10 cellular contexts compared by ENCODE assay signal in the genomic region with DNA sequence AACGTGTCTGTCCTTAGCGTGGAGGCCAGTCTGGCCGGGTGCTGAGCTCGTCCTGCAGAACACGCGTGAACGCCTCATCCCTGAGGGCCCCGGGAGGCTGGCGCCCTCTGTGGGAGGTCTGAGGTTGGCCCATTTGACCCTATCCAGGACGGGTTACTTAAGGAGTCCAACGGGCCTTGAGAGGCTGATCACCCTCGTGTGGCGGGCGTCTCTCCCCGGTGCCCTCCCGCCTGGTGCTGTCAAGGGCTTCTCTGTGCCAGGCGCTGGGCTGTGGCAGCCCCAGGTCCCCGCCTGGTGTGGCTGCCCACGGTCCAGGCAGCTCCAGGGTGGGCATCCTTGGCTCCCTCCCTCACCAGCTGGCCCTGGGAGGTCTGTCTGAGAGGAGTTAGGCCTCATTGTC. TPM values are rescaled to one million over a fixed set of nuclear protein-coding genes. Genes with fewer than 3 reads are reported as not detected.
DNase-seq lines count a peak whose midpoint lies in the region; ATAC-seq and TF ChIP-seq lines count a peak whose summit lies in the region.
"Had no signal": no experiment of that assay in that cellular context is flagged by ENCODE, and none has a peak within 500 bp of the region (broad histone marks: within the 10 kb centered on the region; RNA-seq: fewer than 3 reads in every experiment).

No MANE protein-coding gene starts in this region.

- no peaks in the 10 kb centered on the region for H3K9me3 Mint-ChIP-seq in CD8-positive, alpha-beta T cell

- H3K4me1 Mint-ChIP-seq in CD8-positive, alpha-beta T cell (ENCODE audit: low read depth), result peaks cover 86% of the 10 kb centered on the region
- H3K4me1 Mint-ChIP-seq in T-helper 17 cell, result peaks cover 59% of the 10 kb centered on the region

- H4K20me1 ChIP-seq in MM.1S (ENCODE audit: insufficient read depth, low read length), result no peaks in the 10 kb centered on the region

- CTCF ChIA-PET in CD8-positive, alpha-beta T cell (lab: Charles Lee), result interaction anchor here (0.5 kb wide), 2 partner anchors 123 to 1249 kb away, joined by 3 read pairs; no protein-coding TSS in a partner anchor

- H3K4me2 ChIP-seq in MM.1S (ENCODE audit: low read depth, low read length), result no peak overlapping the region

- H3K4me1 ChIP-seq in CD8-positive, alpha-beta T cell (ENCODE audit: insufficient read depth, low read length), result peaks cover 100% of the 10 kb centered on the region
- no peaks in the 10 kb centered on the region for H3K4me1 ChIP-seq in MM.1S (ENCODE audit: low read length)

- POLR2A ChIA-PET in CD8-positive, alpha-beta T cell (lab: Charles Lee), result interaction anchor here (0.9 kb wide), 2 partner anchors 9 to 48 kb away, joined by 3 read pairs; no protein-coding TSS in a partner anchor

- no peaks in the 10 kb centered on the region for H3K27me3 ChIP-seq in CD8-positive, alpha-beta T cell (ENCODE audit: insufficient read depth, low read length)
- no peaks in the 10 kb centered on the region for H3K27me3 ChIP-seq in MM.1S (replicated peaks; ENCODE audit: insufficient read depth, low read length)

- no peaks in the 10 kb centered on the region for H3F3A ChIP-seq in MM.1S (ENCODE audit: insufficient read depth, low read length)

- peak overlapping the region; percentile 98 for H3K27ac Mint-ChIP-seq in CD8-positive, alpha-beta T cell
- peak overlapping the region; percentile 96 for H3K27ac Mint-ChIP-seq in T-helper 17 cell

- peaks cover 50% of the 10 kb centered on the region for H3K36me3 Mint-ChIP-seq in CD8-positive, alpha-beta T cell
- peaks cover 3% of the 10 kb centered on the region for H3K36me3 Mint-ChIP-seq in T-helper 17 cell (ENCODE audit: low read depth)

- no peak overlapping the region for H3K9ac ChIP-seq in MM.1S (ENCODE audit: low read length)

- H3K9me2 ChIP-seq in MM.1S (replicated peaks; ENCODE audit: insufficient read depth, low read length), result no peaks in the 10 kb centered on the region

- peaks cover 80% of the 10 kb centered on the region for H3K79me2 ChIP-seq in MM.1S (ENCODE audit: low read length)

- TF ChIP-seq CTCF in CD8-positive, alpha-beta T cell (IDR thresholded peaks at IDR 0.05), result no peak
- TF ChIP-seq CTCF in MM.1S (IDR thresholded peaks at IDR 0.05; ENCODE audit: low read length), result no peak

- intact Hi-C loops in CD8-positive, alpha-beta T cell (cut with DNase I, micrococcal nuclease), result loop anchor here in 1 of 2 experiments (2.0 to 10.0 kb wide), 2 partner anchors 15 to 307 kb away; no protein-coding TSS in a partner anchor

- H3K9me3 ChIP-seq in CD8-positive, alpha-beta T cell (ENCODE audit: low read length), result no peaks in the 10 kb centered on the region
- H3K9me3 ChIP-seq in T-helper 17 cell (ENCODE audit: control insufficient read depth, low read length, poor library complexity, severe bottlenecking) (no peaks in the 10 kb centered on the region), MM.1S (replicated peaks; ENCODE audit: insufficient read depth, low read length) (no peaks in the 10 kb centered on the region)

- ATAC-seq in CD8-positive, alpha-beta T cell, result no peak
- ATAC-seq in T-helper 17 cell, result no peak
- no peak for ATAC-seq in HG02852 (IDR thresholded peaks at IDR 0.05; ENCODE audit: unreplicated experiment)

- H3K36me3 ChIP-seq in CD8-positive, alpha-beta T cell (ENCODE audit: insufficient read depth, low read length), result peaks cover 4% of the 10 kb centered on the region
- no peaks in the 10 kb centered on the region for H3K36me3 ChIP-seq in MM.1S (replicated peaks; ENCODE audit: insufficient read depth, low read length)

- no peak overlapping the region for H2AFZ ChIP-seq in MM.1S (ENCODE audit: low read length)

- peak overlapping the region; percentile 72 for H3K4me3 Mint-ChIP-seq in CD8-positive, alpha-beta T cell
- H3K4me3 Mint-ChIP-seq in T-helper 17 cell, result peak overlapping the region; percentile 92

- peak in 1 of 7 experiments; percentile 19 for DNase-seq in CD8-positive, alpha-beta T cell
- no peak for DNase-seq in T-helper 17 cell
- peak; percentile 40 for DNase-seq in fibroblast of gingiva (ENCODE audit: low read depth)
- peak; percentile 36 for DNase-seq in pons (ENCODE audit: low spot score)
- no peak for DNase-seq in OCI-M1 (lab: John Stamatoyannopoulos, UW)
- no peak for DNase-seq in MM.1S
- no peak for DNase-seq in SW 1271 (lab: John Stamatoyannopoulos, UW)
- DNase-seq: cerebellar nuclear complex, NCI-H187 treated with DMSO at 0.1 percent for 48 hours had no signal

- no peaks in the 10 kb centered on the region for H3K27me3 Mint-ChIP-seq in CD8-positive, alpha-beta T cell (ENCODE audit: low read depth)
- no peaks in the 10 kb centered on the region for H3K27me3 Mint-ChIP-seq in T-helper 17 cell

- peak overlapping the region; percentile 37 for H3K4me3 ChIP-seq in CD8-positive, alpha-beta T cell (ENCODE audit: low read depth, low read length)
- H3K4me3 ChIP-seq in MM.1S (ENCODE audit: low read length), result no peak overlapping the region

- H3K27ac ChIP-seq in CD8-positive, alpha-beta T cell (ENCODE audit: low read depth, low read length), result peak overlapping the region; percentile 27
- H3K27ac ChIP-seq in MM.1S (ENCODE audit: low read length), result no peak overlapping the region

RNA-seq across cellular contexts. Expression of gene SKI, which starts 9.7 kb away (rescaled TPM):
- total RNA-seq in CD8-positive, alpha-beta T cell, result 100 to 1,000 TPM; 361 to 383 TPM
- total RNA-seq in T-helper 17 cell, result 100 to 1,000 TPM; 183 to 215 TPM

RNA-seq across cellular contexts. Expression of gene FAAP20, which starts 43.2 kb away (rescaled TPM):
- total RNA-seq in CD8-positive, alpha-beta T cell, result 10 to 100 TPM; 53.6 to 61.1 TPM
- total RNA-seq in T-helper 17 cell, result 10 to 100 TPM; 44.6 to 48.6 TPM

Comparison
In these comparisons a context has a peak if more than half of its experiments do, and no peak if none do; other contexts are left out.
1. DNase-seq: peak in fibroblast of gingiva (single experiment) and pons (single experiment); none in T-helper 17 cell (0 of 3), OCI-M1 (single experiment), MM.1S (single experiment) and SW 1271 (0 of 2).